ENCODE assay signal across 1 cellular context in the genomic region with DNA sequence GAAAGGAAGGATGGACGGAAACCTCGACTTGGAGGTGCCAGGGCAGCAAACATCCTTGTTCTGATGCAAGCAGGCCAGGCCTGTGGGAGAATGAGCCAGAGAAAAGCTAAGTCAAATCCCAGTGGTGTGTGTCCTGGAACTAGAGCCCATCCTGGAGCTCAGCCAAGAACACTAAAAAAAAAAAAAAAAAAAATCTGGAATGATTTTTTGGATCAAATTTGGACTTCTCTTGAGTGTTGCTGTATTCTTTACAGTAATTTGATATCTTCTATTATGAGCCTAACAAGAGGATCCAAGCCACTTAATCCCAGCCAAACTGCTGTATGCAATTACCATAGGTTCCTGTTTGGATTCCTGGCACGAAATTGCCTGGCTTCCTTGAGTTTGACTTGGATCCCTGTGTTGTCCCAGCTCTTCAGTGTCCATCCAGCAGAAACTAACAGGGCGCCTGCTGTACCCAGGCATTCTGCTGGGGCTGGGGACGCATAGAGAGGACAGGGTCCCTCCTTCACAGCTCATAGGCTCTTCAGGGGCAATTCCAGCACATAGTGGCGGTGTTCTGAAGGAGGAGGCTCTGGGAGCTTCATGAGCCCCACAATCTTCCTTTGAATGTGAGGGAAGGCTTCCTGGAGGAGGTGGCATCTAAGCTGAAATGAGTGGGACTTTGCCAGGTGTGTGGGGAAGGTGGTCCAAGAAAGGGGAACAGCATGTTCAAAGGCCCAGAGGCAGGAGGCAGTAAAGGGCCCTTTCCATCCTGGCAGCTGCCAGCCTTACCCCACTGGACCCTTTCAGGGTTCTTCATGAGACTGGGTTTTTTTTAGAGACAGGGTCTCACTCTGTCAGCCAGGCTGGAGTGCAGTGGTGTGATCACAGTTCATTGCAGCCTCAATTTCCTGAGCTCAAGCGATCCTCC.
TF ChIP-seq lines count a peak whose summit lies in the region.

No MANE protein-coding gene starts in this region.

TF ChIP-seq in WTC11, 78 proteins besides CTCF, POLR2A, EP300 and RAD21 (continued from another document):
- TF ChIP-seq MXD4 (CRISPR knock-in tag; IDR thresholded peaks at IDR 0.05; ENCODE audit: borderline replicate concordance), result no peak
- no peak for TF ChIP-seq NFATC4 (CRISPR knock-in tag; IDR thresholded peaks at IDR 0.05)
- no peak for TF ChIP-seq ESRRA (CRISPR knock-in tag; IDR thresholded peaks at IDR 0.05; ENCODE audit: borderline replicate concordance)
- no peak for TF ChIP-seq TEAD4 (CRISPR knock-in tag; IDR thresholded peaks at IDR 0.05)
TF ChIP-seq in WTC11: peak in this region for 0.
